22 cellular contexts compared by ENCODE assay signal in genomic region chr14:75752086-75752485, GRCh38.
"Had no signal": no experiment of that assay in that cellular context is flagged by ENCODE, and none has a peak within 500 bp of the region (broad histone marks: within the 10 kb centered on the region; RNA-seq: fewer than 3 reads in every experiment).

No MANE protein-coding gene starts in this region.

- H3K27ac ChIP-seq: breast epithelium, coronary artery, esophagus squamous epithelium, prostate gland, upper lobe of right lung, VCaP had no signal

- H3K4me3 Mint-ChIP-seq: activated CD4-positive, alpha-beta T cell treated with anti-CD3 and anti-CD28 coated beads, Interleukin-2, amount 10 ng/mL, durations not matched to agents 7 days and 5 days; activated naive CD8-positive, alpha-beta T cell; activated T-cell treated with anti-CD3 and anti-CD28 coated beads, Interleukin-2, amount 50 U/mL, for 24 hours; activated T-helper 17 cell treated with anti-CD3 and anti-CD28 coated beads, Interleukin-2, amount 50 U/mL, for 72 hours; immature natural killer cell; natural killer cell had no signal

- H3K27me3 Mint-ChIP-seq: activated CD4-positive, alpha-beta T cell treated with anti-CD3 and anti-CD28 coated beads, Interleukin-2, amount 10 ng/mL, durations not matched to agents 7 days and 5 days; activated naive CD8-positive, alpha-beta T cell; activated T-cell treated with anti-CD3 and anti-CD28 coated beads, Interleukin-2, amount 50 U/mL, for 24 hours; activated T-helper 17 cell treated with anti-CD3 and anti-CD28 coated beads, Interleukin-2, amount 50 U/mL, for 72 hours had no signal

- H3K4me3 ChIP-seq: breast epithelium, coronary artery, esophagus squamous epithelium, left lung, ovary, prostate gland, upper lobe of right lung had no signal

- ATAC-seq: activated T-helper 17 cell treated with anti-CD3 and anti-CD28 coated beads, Interleukin-2, amount 50 U/mL, for 72 hours; natural killer cell; upper lobe of right lung had no signal

- H3K9me3 ChIP-seq: breast epithelium, esophagus squamous epithelium, ovary, prostate gland, upper lobe of right lung had no signal

- H3K36me3 ChIP-seq: breast epithelium, ovary, prostate gland had no signal

- H3K27me3 ChIP-seq: breast epithelium, esophagus squamous epithelium, left lung, ovary, upper lobe of right lung had no signal

- DNase-seq: activated CD4-positive, alpha-beta T cell treated with anti-CD3 and anti-CD28 coated beads, Interleukin-2, amount 10 ng/mL, durations not matched to agents 7 days and 5 days; activated CD4-positive, CD25-positive, alpha-beta regulatory T cell treated with anti-CD3 and anti-CD28 coated beads, Interleukin-2, amount 50 U/mL, for 72 hours; activated CD8-positive, alpha-beta memory T cell treated with anti-CD3 and anti-CD28 coated beads, Interleukin-2, amount 50 U/mL, for 4 hours; activated naive CD4-positive, alpha-beta T cell; activated T-cell treated with anti-CD3 and anti-CD28 coated beads, Interleukin-2, amount 50 U/mL, for 24 hours; esophagus squamous epithelium; foreskin fibroblast; immature natural killer cell; kidney glomerular epithelial cell; left lung; midbrain; natural killer cell; ovary; stimulated activated CD4-positive, alpha-beta T cell treated with anti-CD3 and anti-CD28 coated beads, Interleukin-4, amount 100 ng/mL, for 24 hours; stimulated activated naive CD4-positive, alpha-beta T cell treated with Interleukin-2 at 50 U/mL for 16 hours; upper lobe of right lung had no signal

- H3K27ac Mint-ChIP-seq: activated CD4-positive, alpha-beta T cell treated with anti-CD3 and anti-CD28 coated beads, Interleukin-2, amount 10 ng/mL, durations not matched to agents 7 days and 5 days; activated naive CD8-positive, alpha-beta T cell; activated T-cell treated with anti-CD3 and anti-CD28 coated beads, Interleukin-2, amount 50 U/mL, for 24 hours; activated T-helper 17 cell treated with anti-CD3 and anti-CD28 coated beads, Interleukin-2, amount 50 U/mL, for 72 hours; immature natural killer cell; natural killer cell had no signal

- H3K9me3 Mint-ChIP-seq: natural killer cell had no signal

- H3K4me1 ChIP-seq: breast epithelium, esophagus squamous epithelium, left lung, prostate gland, upper lobe of right lung had no signal

- H3K4me1 Mint-ChIP-seq: activated CD4-positive, alpha-beta T cell treated with anti-CD3 and anti-CD28 coated beads, Interleukin-2, amount 10 ng/mL, durations not matched to agents 7 days and 5 days; activated T-helper 17 cell treated with anti-CD3 and anti-CD28 coated beads, Interleukin-2, amount 50 U/mL, for 72 hours; immature natural killer cell; natural killer cell had no signal
